ENCODE assay signal across 10 cellular contexts in genomic region chr2:58063641-58064040, GRCh38. TPM values are rescaled to one million over a fixed set of nuclear protein-coding genes. Genes with fewer than 3 reads are reported as not detected.
A peak's percentile ranks its signal among the peaks of the same experiment; 100 is the strongest.
DNase-seq lines count a peak whose midpoint lies in the region; FAIRE-seq and TF ChIP-seq lines count a peak whose summit lies in the region.
"Had no signal": no experiment of that assay in that cellular context is flagged by ENCODE, and none has a peak within 500 bp of the region (broad histone marks: within the 10 kb centered on the region; RNA-seq: fewer than 3 reads in every experiment).

No MANE protein-coding gene starts in this region.

- no peaks in the 10 kb centered on the region for H3K9me3 ChIP-seq in mesenchymal stem cell (ENCODE audit: control insufficient read depth, low read length)

- peak; percentile 18 for FAIRE-seq in GM18507 (lab: Jason Lieb, UNC)

- no peak overlapping the region for H3K18ac ChIP-seq in mesenchymal stem cell (ENCODE audit: low read depth in 1 of 2, low read length in 2 of 2)

- H4K8ac ChIP-seq in mesenchymal stem cell (ENCODE audit: low read length): no peak overlapping the region

- H3K4me3 Mint-ChIP-seq in progenitor cell of endocrine pancreas (ENCODE audit: low read depth): no peak overlapping the region

- no peak overlapping the region for H3K4me2 ChIP-seq in mesenchymal stem cell (ENCODE audit: low read length, poor library complexity, severe bottlenecking)

- no peak overlapping the region for H3K14ac ChIP-seq in mesenchymal stem cell (ENCODE audit: low read length in 2 of 2)

- H3K36me3 ChIP-seq in BJ (ENCODE audit: control insufficient read depth, insufficient read depth, low read length) (no peaks in the 10 kb centered on the region), mesenchymal stem cell (ENCODE audit: control insufficient read depth in 1 of 2, insufficient read depth in 2 of 2, low read depth in 1 of 2, low read length in 2 of 2) (peaks cover 0 to 21% of the 10 kb centered on the region in 2 experiments)

- H2BK12ac ChIP-seq in mesenchymal stem cell (ENCODE audit: low read length in 2 of 2): no peak overlapping the region

- H3K4me1 Mint-ChIP-seq in progenitor cell of endocrine pancreas (ENCODE audit: low read depth): no peaks in the 10 kb centered on the region

- no peak overlapping the region for H3K4me3 ChIP-seq in BJ (ENCODE audit: low read depth, low read length)
- peak overlapping the region in 1 of 2 experiments; percentile 56 for H3K4me3 ChIP-seq in mesenchymal stem cell (ENCODE audit: insufficient read depth in 1 of 2, low read depth in 1 of 2, low read length in 2 of 2)

- peak overlapping the region; percentile 81 for H3K9ac ChIP-seq in mesenchymal stem cell (ENCODE audit: low read length)

- no peak overlapping the region for H2AFZ ChIP-seq in mesenchymal stem cell (ENCODE audit: low read depth, low read length)

- no peaks in the 10 kb centered on the region for H3K9me3 Mint-ChIP-seq in progenitor cell of endocrine pancreas (ENCODE audit: low read depth)

- no peak overlapping the region for H2AK5ac ChIP-seq in mesenchymal stem cell (ENCODE audit: low read length, severe bottlenecking)

- H3K27ac ChIP-seq in mesenchymal stem cell (ENCODE audit: low read length, poor library complexity, severe bottlenecking): no peak overlapping the region

- no peak overlapping the region for H2BK15ac ChIP-seq in mesenchymal stem cell (ENCODE audit: low read depth, poor library complexity, severe bottlenecking)

- POLR2A ChIA-PET in BJ (lab: Charles Lee): no interaction called here

- H3K27me3 ChIP-seq in BJ (ENCODE audit: control insufficient read depth, insufficient read depth, low read length) (no peaks in the 10 kb centered on the region), mesenchymal stem cell (ENCODE audit: control insufficient read depth in 1 of 2, insufficient read depth in 1 of 2, low read length in 2 of 2) (no peaks in the 10 kb centered on the region)

- no peak overlapping the region for H2BK5ac ChIP-seq in mesenchymal stem cell (ENCODE audit: low read depth, low read length, poor library complexity, severe bottlenecking)

- no peaks in the 10 kb centered on the region for H3K4me1 ChIP-seq in mesenchymal stem cell (ENCODE audit: control insufficient read depth, insufficient read depth, low read depth, low read length)

- no peak overlapping the region for H3K27ac Mint-ChIP-seq in progenitor cell of endocrine pancreas

- H3K79me1 ChIP-seq in mesenchymal stem cell (replicated peaks; ENCODE audit: low read length, poor library complexity, severe bottlenecking): peaks cover 11% of the 10 kb centered on the region

- CTCF ChIA-PET in BJ (lab: Yijun Ruan, JAX): interaction anchor here (1.4 kb wide), 1 partner anchor 11 kb away, joined by 3 read pairs; no protein-coding TSS in a partner anchor

- no peaks in the 10 kb centered on the region for H3K27me3 Mint-ChIP-seq in progenitor cell of endocrine pancreas

- no peak overlapping the region for H4K91ac ChIP-seq in mesenchymal stem cell (ENCODE audit: low read length)

- TF ChIP-seq CTCF in BJ (IDR thresholded peaks at IDR 0.05; ENCODE audit: insufficient read depth, low read depth, low read length) (no peak), progenitor cell of endocrine pancreas (IDR thresholded peaks at IDR 0.05; ENCODE audit: unreplicated experiment) (no peak)

- peaks cover 2% of the 10 kb centered on the region for H3K36me3 Mint-ChIP-seq in progenitor cell of endocrine pancreas (ENCODE audit: insufficient read depth)

- DNase-seq in BJ (ENCODE audit: low read depth) (peak; percentile 65), GM18507 (ENCODE audit: extremely low spot score, insufficient read length, low read depth) (no peak), amniotic epithelial cell (ENCODE audit: low read depth) (peak; percentile 90), mesenchymal stem cell (peak; percentile 86), KBM-7 (no peak), progenitor cell of endocrine pancreas (ENCODE audit: low spot score, unreplicated experiment) (no peak), CD1c-positive myeloid dendritic cell (ENCODE audit: extremely low spot score) (no peak), Ammon's horn (ENCODE audit: low spot score) (no peak)
- DNase-seq: NCI-H1092 treated with DMSO at 0.1 percent for 48 hours; NK-92 treated with Interleukin-12 subunit alpha and Interleukin-12 subunit beta, amount 100 ng/mL, for 24 hours had no signal

- no peak overlapping the region for H3K23ac ChIP-seq in mesenchymal stem cell (ENCODE audit: low read length in 2 of 2)

- in situ Hi-C loops in KBM-7 (cut with MboI; ENCODE audit: low pct_unique_long_range_greater_than_20kb, low sequenced_read_pairs): no loop called here

- no peak overlapping the region for H2BK120ac ChIP-seq in mesenchymal stem cell (ENCODE audit: low read depth, low read length)

- H3K4ac ChIP-seq in mesenchymal stem cell (ENCODE audit: low read depth in 1 of 2, low read length in 2 of 2): no peak overlapping the region

- WGBS in mesenchymal stem cell: 51% methylated on average over 2 of the region's 2 CpGs

RNA-seq across cellular contexts. Expression of gene VRK2, which starts 17.0 kb away (rescaled TPM):
- polyA plus RNA-seq in BJ (2011; rRNA removed): 11.9 and 17.9 TPM in 2 replicates
- polyA minus RNA-seq in BJ (2011; rRNA and poly(A)+ RNA removed): 6.1 TPM in 2 replicates
- 17.4 TPM for polyA plus RNA-seq in mesenchymal stem cell (2013, experiment 1 of 2)
- polyA plus RNA-seq in mesenchymal stem cell (2013, experiment 2 of 2): 17.0 TPM
- 22.7 and 23.6 TPM in 2 replicates for total RNA-seq in progenitor cell of endocrine pancreas

Comparison
In these comparisons a context has a peak if more than half of its experiments do, and no peak if none do; other contexts are left out.
1. DNase-seq: peak in BJ (single experiment), amniotic epithelial cell (single experiment) and mesenchymal stem cell (single experiment); none in GM18507 (single experiment), KBM-7 (single experiment), progenitor cell of endocrine pancreas (single experiment), CD1c-positive myeloid dendritic cell (single experiment) and Ammon's horn (single experiment).